Comparison of ENCODE assay signal across 8 cellular contexts in the genomic region with DNA sequence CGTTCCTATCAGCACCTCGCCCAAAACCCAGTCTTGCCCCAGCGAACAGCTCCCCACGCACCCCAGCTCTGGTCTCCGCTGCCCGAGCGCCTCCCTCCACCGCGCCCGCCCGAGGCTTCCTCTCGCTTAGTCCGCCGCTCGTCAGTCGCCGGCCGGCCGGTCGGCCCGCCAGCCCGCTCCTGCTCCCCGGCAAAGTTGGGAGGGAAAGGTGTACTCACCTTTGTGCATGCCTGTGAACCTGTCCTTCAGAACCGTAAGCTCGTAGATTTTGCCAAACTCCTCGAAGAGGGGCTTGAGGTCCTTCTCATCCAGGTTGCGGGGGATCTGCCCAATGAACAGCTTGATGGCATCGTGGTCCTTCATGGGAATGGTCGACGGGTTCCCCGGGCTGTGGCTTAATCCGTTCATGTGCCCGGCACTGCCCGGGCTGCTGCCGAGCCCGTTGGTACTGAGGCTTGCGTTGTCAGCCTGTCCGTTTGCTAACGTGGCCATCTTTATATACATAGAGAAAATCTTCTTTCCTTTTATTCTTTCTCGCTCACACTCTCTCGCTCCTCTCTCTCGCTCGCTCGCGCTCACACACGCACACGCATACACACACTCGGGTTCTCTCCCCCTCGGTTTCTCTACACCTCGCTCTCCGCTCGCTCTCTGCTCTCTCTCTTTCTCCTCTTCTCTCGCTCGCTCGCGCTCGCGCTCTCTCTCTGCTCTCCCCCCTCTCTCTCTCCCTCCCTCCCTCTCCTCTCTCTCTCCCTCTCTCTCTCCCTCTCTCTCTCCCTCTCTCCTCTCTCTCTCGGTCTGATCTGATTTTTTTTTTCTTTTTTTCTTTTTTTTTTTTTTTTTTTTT. TPM values are rescaled to one million over a fixed set of nuclear protein-coding genes. Genes with fewer than 3 reads are reported as not detected.
A peak's percentile ranks its signal among the peaks of the same experiment; 100 is the strongest.
DNase-seq lines count a peak whose midpoint lies in the region; ATAC-seq and TF ChIP-seq lines count a peak whose summit lies in the region.

TSS of gene CELF4 (minus strand) at position 661 of the 847 bp plus-strand sequence.

- no peak within 1 kb of the TSS for H4K91ac ChIP-seq in trophoblast cell (ENCODE audit: low read depth, low read length)

- H4K8ac ChIP-seq in trophoblast cell (ENCODE audit: low read depth, low read length) = no peak within 1 kb of the TSS

- H3K79me1 ChIP-seq in trophoblast cell (ENCODE audit: low read length) = no peaks in the 10 kb centered on the region

- H3K23ac ChIP-seq in trophoblast cell (ENCODE audit: low read length) = no peak within 1 kb of the TSS

- H3K36me3 ChIP-seq in gastroesophageal sphincter = no peaks in the 10 kb centered on the region
- H3K36me3 ChIP-seq in trophoblast cell (ENCODE audit: control insufficient read depth in 1 of 2, insufficient read depth in 2 of 2, low read length in 2 of 2) = no peaks in the 10 kb centered on the region
- no peaks in the 10 kb centered on the region for H3K36me3 ChIP-seq in OCI-LY7 (ENCODE audit: insufficient read depth, low read length)

- peak within 1 kb of the TSS; percentile 86 for H3K27ac ChIP-seq in VCaP
- H3K27ac ChIP-seq in gastroesophageal sphincter = no peak within 1 kb of the TSS
- no peak within 1 kb of the TSS for H3K27ac ChIP-seq in trophoblast cell (ENCODE audit: low read depth, low read length)
- H3K27ac ChIP-seq in OCI-LY7 (ENCODE audit: low read depth, low read length, poor library complexity, severe bottlenecking) = no peak within 1 kb of the TSS

- no peaks in the 10 kb centered on the region for H4K20me1 ChIP-seq in OCI-LY7 (ENCODE audit: insufficient read depth, low read length)

- TF ChIP-seq CTCF in VCaP (conservative IDR thresholded peaks at IDR 0.05) (no peak), gastroesophageal sphincter (IDR thresholded peaks at IDR 0.05) (no peak), OCI-LY7 (conservative IDR thresholded peaks at IDR 0.05; ENCODE audit: low read length) (no peak)

- in situ Hi-C loops in ACHN (cut with HindIII; ENCODE audit: low pct_ligation_motif_present, low pct_unique_long_range_greater_than_20kb, low sequenced_read_pairs) = no loop called here

- H3K4me2 ChIP-seq in trophoblast cell (ENCODE audit: low read length) (peak within 1 kb of the TSS; percentile 85), OCI-LY7 (ENCODE audit: low read length) (no peak within 1 kb of the TSS)

- H3K9me3 ChIP-seq in gastroesophageal sphincter (no peaks in the 10 kb centered on the region), trophoblast cell (ENCODE audit: insufficient read depth, low read depth, low read length) (no peaks in the 10 kb centered on the region), OCI-LY7 (ENCODE audit: low read length) (no peaks in the 10 kb centered on the region)

- CTCF ChIA-PET in HEK293T (lab: Yijun Ruan, JAX) (interaction anchor here (1.3 to 1.7 kb wide), 2 partner anchors 32 to 214 kb away, joined by 3 to 4 read pairs; no protein-coding TSS in a partner anchor), OCI-LY7 (lab: Charles Lee; ENCODE audit: unreplicated experiment) (no interaction called here)

- TF ChIP-seq EP300 in gastroesophageal sphincter (IDR thresholded peaks at IDR 0.05) = no peak

- no peak within 1 kb of the TSS for H2BK12ac ChIP-seq in trophoblast cell (ENCODE audit: low read length)

- 1 to 5% methylated on average over 25 to 33 of the region's 59 CpGs for WGBS in gastroesophageal sphincter (ENCODE audit: low coverage in 1 of 2), 2 donors
- no CpG with 5 or more reads among the region's 59 CpGs for WGBS in trophoblast cell (ENCODE audit: extremely low coverage, insufficient coverage, insufficient read length)

- POLR2A ChIA-PET in HEK293T (lab: Yijun Ruan, JAX) = no interaction called here
- POLR2A ChIA-PET in OCI-LY7 (lab: Charles Lee) = no interaction called here

- intact Hi-C loops in OCI-LY7 (cut with micrococcal nuclease; ENCODE audit: unreplicated experiment) = no loop called here

- H3K4me3 ChIP-seq in gastroesophageal sphincter (peak within 1 kb of the TSS; percentile 37 to 61), trophoblast cell (ENCODE audit: low read depth, low read length) (peak within 1 kb of the TSS; percentile 64), OCI-LY7 (ENCODE audit: low read depth, low read length, poor library complexity, severe bottlenecking) (no peak within 1 kb of the TSS)

- no peak within 1 kb of the TSS for H2BK120ac ChIP-seq in trophoblast cell (ENCODE audit: insufficient read depth, low read length, poor library complexity)

- no peaks in the 10 kb centered on the region for H3K9me2 ChIP-seq in OCI-LY7 (ENCODE audit: insufficient read depth, low read length)

- H3K14ac ChIP-seq in trophoblast cell (ENCODE audit: low read length) = no peak within 1 kb of the TSS

- H2AFZ ChIP-seq in trophoblast cell (ENCODE audit: insufficient read depth, low read length, poor library complexity) = no peak within 1 kb of the TSS
- H2AFZ ChIP-seq in OCI-LY7 (ENCODE audit: low read length) = no peak within 1 kb of the TSS

- TF ChIP-seq POLR2A in gastroesophageal sphincter (IDR thresholded peaks at IDR 0.05) (no peak), GM18505 (IDR thresholded peaks at IDR 0.05; ENCODE audit: borderline replicate concordance, extremely low read depth, insufficient read depth, insufficient read length) (no peak)

- no peak within 1 kb of the TSS for H3K18ac ChIP-seq in trophoblast cell (ENCODE audit: low read length)

- H3K27me3 ChIP-seq in gastroesophageal sphincter = peaks cover 92% of the 10 kb centered on the region
- H3K27me3 ChIP-seq in trophoblast cell (ENCODE audit: insufficient read depth, low read length) = peaks cover 32% of the 10 kb centered on the region

- H4K12ac ChIP-seq in trophoblast cell (ENCODE audit: low read depth, low read length) = no peak within 1 kb of the TSS

- DNase-seq in ACHN = peak; percentile 19
- peak; percentile 51 for DNase-seq in HEK293T (ENCODE audit: extremely low spot score)
- DNase-seq in trophoblast cell = no peak
- no peak for DNase-seq in GM19238 (ENCODE audit: insufficient read length, low spot score)
- no peak for DNase-seq in OCI-LY7 (ENCODE audit: low spot score)

- H3K79me2 ChIP-seq in trophoblast cell (ENCODE audit: control insufficient read depth, insufficient read depth, low read length, poor library complexity) (no peaks in the 10 kb centered on the region), OCI-LY7 (ENCODE audit: insufficient read depth, low read depth, low read length) (no peaks in the 10 kb centered on the region)

- H3K4ac ChIP-seq in trophoblast cell (ENCODE audit: low read depth, low read length) = no peak within 1 kb of the TSS

- H3K4me1 ChIP-seq in gastroesophageal sphincter = peaks cover 0 to 33% (median 15%) of the 10 kb centered on the region in 3 donors
- H3K4me1 ChIP-seq in trophoblast cell (ENCODE audit: control insufficient read depth in 1 of 2, insufficient read depth in 2 of 2, low read length in 2 of 2) = peaks cover 8 to 13% of the 10 kb centered on the region in 2 experiments
- no peaks in the 10 kb centered on the region for H3K4me1 ChIP-seq in OCI-LY7 (ENCODE audit: insufficient read depth, low read length, poor library complexity, severe bottlenecking)

- no peak within 1 kb of the TSS for H2AK5ac ChIP-seq in trophoblast cell (ENCODE audit: low read length)

- peak; percentile 29 for ATAC-seq in gastroesophageal sphincter
- no peak for ATAC-seq in GM18505 (IDR thresholded peaks at IDR 0.05; ENCODE audit: unreplicated experiment)

- no TSS peak for BruUV-seq in OCI-LY7 (replicated peaks; lab: Mats Ljungman, UMichigan)

- H2BK5ac ChIP-seq in trophoblast cell (ENCODE audit: low read depth, low read length, poor library complexity) = no peak within 1 kb of the TSS

- no peak within 1 kb of the TSS for H3K9ac ChIP-seq in trophoblast cell (ENCODE audit: low read length)

TF ChIP-seq in HEK293T, 16 proteins besides CTCF, POLR2A, EP300 and RAD21:
- TF ChIP-seq LEF1 (IDR thresholded peaks at IDR 0.05; ENCODE audit: borderline replicate concordance) (no peak), L3MBTL2 (conservative IDR thresholded peaks at IDR 0.05) (peak; percentile 48; the same call in 1 of the 2 replicates), HDGF (IDR thresholded peaks at IDR 0.05; ENCODE audit: borderline replicate concordance) (no peak), ZNF384 (IDR thresholded peaks at IDR 0.05) (peak; percentile 90)

RNA-seq across cellular contexts. Expression of gene CELF4, which starts in this region (rescaled TPM):
- total RNA-seq in gastroesophageal sphincter (under 1 TPM; 0.32 to 0.81 (median 0.77) TPM), OCI-LY7 (2022) (not detected in 2 replicates)
- 0.37 and 0.85 TPM in 2 replicates for polyA plus RNA-seq in trophoblast cell (2013)
- total RNA-seq in OCI-LY7 (2014; rRNA removed; shearing (Covaris generic)) = not detected in 2 replicates

Comparison
In these comparisons a context has a peak if more than half of its experiments do, and no peak if none do; other contexts are left out.
1. Peak in ATAC-seq and H3K4me3 ChIP-seq in gastroesophageal sphincter; RNA of the gene not detected or under 1 TPM.
2. DNase-seq: peak in ACHN (single experiment) and HEK293T (single experiment); none in trophoblast cell (0 of 2), GM19238 (single experiment) and OCI-LY7 (single experiment).